In genomic region chr9:35738924-35739323, GRCh38 we compare ENCODE assay signal across 1 cellular context.
TF ChIP-seq lines count a peak whose summit lies in the region.

No MANE protein-coding gene starts in this region.

TF ChIP-seq in HepG2, 621 proteins besides CTCF, POLR2A, EP300 and RAD21:
- TF ChIP-seq POLR2G (IDR thresholded peaks at IDR 0.05; ENCODE audit: low read depth, low read length), result peak; percentile 13; the same call in 1 of the 2 replicates
- no peak for TF ChIP-seq ZNF703 (CRISPR knock-in tag; IDR thresholded peaks at IDR 0.05; ENCODE audit: borderline replicate concordance)
- TF ChIP-seq, protein P1, sequence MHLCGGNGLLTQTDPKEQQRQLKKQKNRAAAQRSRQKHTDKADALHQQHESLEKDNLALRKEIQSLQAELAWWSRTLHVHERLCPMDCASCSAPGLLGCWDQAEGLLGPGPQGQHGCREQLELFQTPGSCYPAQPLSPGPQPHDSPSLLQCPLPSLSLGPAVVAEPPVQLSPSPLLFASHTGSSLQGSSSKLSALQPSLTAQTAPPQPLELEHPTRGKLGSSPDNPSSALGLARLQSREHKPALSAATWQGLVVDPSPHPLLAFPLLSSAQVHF (CRISPR knock-in tag; IDR thresholded peaks at IDR 0.05), result 0 out of 2 replicates have a peak, but pooled peaks have one; percentile 24
